In the genomic region with DNA sequence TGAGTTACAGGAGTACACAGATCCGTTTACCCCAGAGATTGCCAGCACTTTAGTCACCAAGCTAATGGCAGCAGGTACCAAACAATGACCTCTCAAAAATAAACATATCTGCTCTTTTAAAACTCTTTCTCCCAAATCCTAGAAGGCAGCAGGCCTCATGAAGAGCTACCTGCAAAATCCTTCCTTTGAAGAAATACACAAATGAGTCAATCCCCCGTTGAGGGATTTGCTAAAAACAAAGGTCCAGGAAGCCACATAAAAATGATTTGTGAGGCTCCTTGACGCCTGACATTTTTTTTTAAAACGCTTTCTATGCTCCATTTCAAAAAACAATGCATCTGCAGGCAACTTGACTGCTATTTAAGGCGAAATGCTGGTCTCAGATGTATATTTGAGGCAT, we compare ENCODE assay signal across 1 cellular context.
TF ChIP-seq lines count a peak whose summit lies in the region.

No MANE protein-coding gene starts in this region.

TF ChIP-seq in HCT116, 20 proteins besides CTCF, POLR2A, EP300 and RAD21 (continued from another document):
- TF ChIP-seq, protein P1, sequence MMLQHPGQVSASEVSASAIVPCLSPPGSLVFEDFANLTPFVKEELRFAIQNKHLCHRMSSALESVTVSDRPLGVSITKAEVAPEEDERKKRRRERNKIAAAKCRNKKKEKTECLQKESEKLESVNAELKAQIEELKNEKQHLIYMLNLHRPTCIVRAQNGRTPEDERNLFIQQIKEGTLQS (IDR thresholded peaks at IDR 0.05): no peak
- TF ChIP-seq TCF7L2 (IDR thresholded peaks at IDR 0.05; ENCODE audit: borderline replicate concordance, extremely low read depth, insufficient read depth, insufficient read length) (no peak), CBX3 (IDR thresholded peaks at IDR 0.05; ENCODE audit: low read depth) (no peak), EZH2 (IDR thresholded peaks at IDR 0.05) (no peak), SIN3A (IDR thresholded peaks at IDR 0.05; ENCODE audit: low read depth) (no peak), EGR1 (IDR thresholded peaks at IDR 0.05; ENCODE audit: low read depth) (no peak), YY1 (IDR thresholded peaks at IDR 0.05; ENCODE audit: extremely low read depth, insufficient replicate concordance, low read depth, low read length) (no peak)
